ENCODE assay signal across 8 cellular contexts in the genomic region with DNA sequence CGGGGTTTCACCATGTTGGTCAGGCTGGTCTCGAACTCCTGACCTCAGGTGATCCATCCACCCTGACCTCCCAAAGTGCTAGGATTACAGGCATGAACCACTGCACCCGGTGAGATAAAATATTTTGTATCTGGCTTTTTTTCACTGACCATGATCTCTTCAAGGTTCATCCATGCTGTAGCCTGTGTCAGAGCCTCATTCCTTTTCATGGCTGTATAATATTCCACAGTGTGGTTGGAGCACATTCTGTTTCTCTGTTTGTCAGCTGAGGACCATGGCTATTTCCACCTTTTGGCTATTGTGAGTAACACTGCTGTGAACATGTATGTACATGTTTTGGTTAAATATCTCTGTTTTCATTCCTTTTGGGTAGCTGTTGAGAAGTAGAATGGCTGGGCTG.
"Had no signal": no experiment of that assay in that cellular context is flagged by ENCODE, and none has a peak within 500 bp of the region (broad histone marks: within the 10 kb centered on the region; RNA-seq: fewer than 3 reads in every experiment).

No MANE protein-coding gene starts in this region.

- ATAC-seq: GM12878 had no signal

- FAIRE-seq: G401.6, GM12878, GM12891, GM12892, GM18507, GM19239 had no signal

- DNase-seq: GDM1, GF-D8 had no signal

- H3K4me3 ChIP-seq: GM12878 had no signal
